In the genomic region with DNA sequence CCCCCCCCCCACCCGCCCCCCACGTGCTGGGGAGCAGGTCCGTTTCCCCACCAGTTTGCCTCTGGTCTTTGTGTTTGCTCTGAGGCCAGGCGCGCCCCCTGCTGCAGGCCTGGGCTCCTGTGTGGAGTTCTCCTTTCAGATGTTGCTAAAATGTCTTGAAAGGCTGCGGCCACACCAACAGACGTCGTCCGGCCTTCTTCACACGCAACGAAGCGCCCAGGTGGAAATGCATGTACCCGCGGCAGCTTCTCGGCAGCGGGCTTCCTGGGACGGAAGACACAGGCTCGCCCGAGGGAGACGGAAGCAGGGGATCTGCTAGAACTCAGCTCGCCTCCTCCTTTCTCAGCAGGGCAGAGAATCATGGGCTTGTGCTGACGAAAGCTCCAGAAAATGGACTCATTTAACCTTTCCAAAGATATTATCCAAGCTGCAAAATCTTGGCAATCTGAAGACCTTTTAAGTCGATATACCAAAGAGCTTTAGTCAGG, we compare ENCODE assay signal across 7 cellular contexts.
DNase-seq lines count a peak whose midpoint lies in the region; ATAC-seq and TF ChIP-seq lines count a peak whose summit lies in the region.

No MANE protein-coding gene starts in this region.

- peak; percentile 44 for TF ChIP-seq CTCF in glutamatergic neuron (IDR thresholded peaks at IDR 0.05; ENCODE audit: partially characterized antibody, unreplicated experiment)

- H3K9me3 ChIP-seq in neuron (ENCODE audit: low read length), result no peaks in the 10 kb centered on the region

- H3K4me3 Mint-ChIP-seq in glutamatergic neuron (ENCODE audit: unreplicated experiment), result peak overlapping the region; percentile 80

- no peak overlapping the region for H2AFZ ChIP-seq in neuron (ENCODE audit: low read depth, low read length)

- peak; percentile 30 for DNase-seq in NCI-H2227 treated with DMSO at 0.1 percent for 48 hours (lab: John Stamatoyannopoulos, UW)
- DNase-seq in activated naive CD4-positive, alpha-beta T cell treated with anti-CD3 and anti-CD28 coated beads, Interleukin-2, amount 50 U/mL, for 72 hours (ENCODE audit: low spot score in 2 of 2), result peak in 1 of 2 donors; percentile 26
- DNase-seq in glutamatergic neuron, result peak; percentile 77
- DNase-seq in activated CD4-positive, CD25-positive, alpha-beta regulatory T cell (lab: John Stamatoyannopoulos, UW), result no peak

- no peaks in the 10 kb centered on the region for H3K36me3 ChIP-seq in neuron (ENCODE audit: insufficient read depth, low read length)

- H3K27ac Mint-ChIP-seq in activated naive CD4-positive, alpha-beta T cell treated with anti-CD3 and anti-CD28 coated beads, Interleukin-2, amount 50 U/mL, for 72 hours, result peak overlapping the region in 1 of 2 donors; percentile 17
- peak overlapping the region; percentile 88 for H3K27ac Mint-ChIP-seq in glutamatergic neuron (ENCODE audit: unreplicated experiment)

- peaks cover 33% of the 10 kb centered on the region for H3K4me1 Mint-ChIP-seq in glutamatergic neuron (ENCODE audit: low read depth, unreplicated experiment)

- no peaks in the 10 kb centered on the region for H3K27me3 Mint-ChIP-seq in glutamatergic neuron (ENCODE audit: unreplicated experiment)

- no peaks in the 10 kb centered on the region for H3K27me3 ChIP-seq in neuron (ENCODE audit: insufficient read depth, low read length)

- no peaks in the 10 kb centered on the region for H3K9me3 Mint-ChIP-seq in activated naive CD4-positive, alpha-beta T cell treated with anti-CD3 and anti-CD28 coated beads, Interleukin-2, amount 50 U/mL, for 72 hours
- peaks cover 4% of the 10 kb centered on the region for H3K9me3 Mint-ChIP-seq in glutamatergic neuron (ENCODE audit: unreplicated experiment)

- peaks cover 36% of the 10 kb centered on the region for H3K4me1 ChIP-seq in neuron (ENCODE audit: insufficient read depth, low read length)

- peak overlapping the region; percentile 25 for H3K4me3 ChIP-seq in neuron (ENCODE audit: low read length)

- ATAC-seq in GM18519 (IDR thresholded peaks at IDR 0.05; ENCODE audit: low FRiP score, unreplicated experiment), result peak; percentile 90
- peak; percentile 88 for ATAC-seq in HG02938 (IDR thresholded peaks at IDR 0.05; ENCODE audit: unreplicated experiment)
- ATAC-seq in activated naive CD4-positive, alpha-beta T cell treated with anti-CD3 and anti-CD28 coated beads, Interleukin-2, amount 50 U/mL, for 72 hours, result peak; percentile 72 to 74

- H3K36me3 Mint-ChIP-seq in activated naive CD4-positive, alpha-beta T cell treated with anti-CD3 and anti-CD28 coated beads, Interleukin-2, amount 50 U/mL, for 72 hours, result no peaks in the 10 kb centered on the region
- H3K36me3 Mint-ChIP-seq in glutamatergic neuron (ENCODE audit: unreplicated experiment), result no peaks in the 10 kb centered on the region

Comparison
In these comparisons a context has a peak if more than half of its experiments do, and no peak if none do; other contexts are left out.
1. DNase-seq: peak in NCI-H2227 treated with DMSO at 0.1 percent for 48 hours (single experiment) and glutamatergic neuron (single experiment); none in activated CD4-positive, CD25-positive, alpha-beta regulatory T cell (0 of 4).
2. Peak in every context shown above with its lines, with median percentiles within 50 percentile points of each other: ATAC-seq.